In the genomic region with DNA sequence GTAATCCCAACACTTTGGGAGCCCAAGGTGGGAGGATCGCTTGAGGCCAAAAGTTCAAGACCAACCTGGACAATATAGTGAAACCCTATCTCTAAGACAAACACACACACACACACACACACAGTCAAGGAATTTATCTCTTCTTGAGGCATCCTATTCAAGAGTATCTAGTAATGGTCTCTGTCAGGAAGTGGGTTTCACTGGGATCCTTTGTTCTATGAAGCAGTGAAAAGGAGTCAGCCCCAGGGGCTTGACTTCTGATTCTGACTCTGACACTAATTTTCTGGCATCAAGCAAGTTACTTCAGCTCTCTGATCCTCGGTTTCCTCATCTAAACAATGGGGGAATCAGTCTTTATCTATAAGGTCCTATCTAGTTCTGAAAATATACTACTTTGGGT, we compare ENCODE assay signal across 33 cellular contexts.
"Had no signal": no experiment of that assay in that cellular context is flagged by ENCODE, and none has a peak within 500 bp of the region (broad histone marks: within the 10 kb centered on the region; RNA-seq: fewer than 3 reads in every experiment).

No MANE protein-coding gene starts in this region.

- H3K4me3 ChIP-seq: ascending aorta, cardiac muscle cell had no signal

- H3K4me1 Mint-ChIP-seq: activated B cell treated with CpG ODN at 0.5 μM for 24 hours; activated CD4-positive, alpha-beta memory T cell treated with anti-CD3 and anti-CD28 coated beads, Interleukin-2, amount 10 ng/mL, durations not matched to agents 7 days and 5 days; activated CD8-positive, alpha-beta memory T cell treated with anti-CD3 and anti-CD28 coated beads, Interleukin-2, amount 10 ng/mL, durations not matched to agents 7 days and 5 days; brain had no signal

- ATAC-seq: activated CD8-positive, alpha-beta memory T cell treated with anti-CD3 and anti-CD28 coated beads, Interleukin-2, amount 10 ng/mL, durations not matched to agents 7 days and 5 days; activated CD8-positive, alpha-beta T cell treated with anti-CD3 and anti-CD28 coated beads, Interleukin-2, amount 10 ng/mL, durations not matched to agents 7 days and 5 days had no signal

- H3K9me3 Mint-ChIP-seq: activated B cell treated with CpG ODN at 0.5 μM for 24 hours; activated CD4-positive, alpha-beta memory T cell treated with anti-CD3 and anti-CD28 coated beads, Interleukin-2, amount 10 ng/mL, durations not matched to agents 7 days and 5 days; activated CD4-positive, alpha-beta T cell treated with anti-CD3 and anti-CD28 coated beads, Interleukin-2, amount 10 ng/mL, durations not matched to agents 24 days and 14 days; activated naive CD4-positive, alpha-beta T cell treated with anti-CD3 and anti-CD28 coated beads, Interleukin-2, amount 10 ng/mL, durations not matched to agents 7 days and 5 days; activated naive CD4-positive, alpha-beta T cell treated with anti-CD3 and anti-CD28 coated beads, Interleukin-2, amount 50 U/mL, for 24 hours; activated T-cell treated with anti-CD3 and anti-CD28 coated beads, Interleukin-2, amount 50 U/mL, for 24 hours; activated T-helper 2 cell treated with anti-CD3 and anti-CD28 coated beads, Interferon-gamma antibody, Interleukin-2, Interleukin-4, amounts not matched to agents 10 μg/mL and 5 μg/mL and 100 μg/mL, durations not matched to agents 14 hours and 24 hours and 36 hours; central memory CD8-positive, alpha-beta T cell; T-helper 1 cell treated with Interleukin-12 subunit alpha and Interleukin-12 subunit beta and Interleukin-4 antibody, amounts not matched to agents 30 μg/mL and 1 μg/mL, for 36 hours; T-helper 2 cell treated with Interferon-gamma antibody and Interleukin-4, amounts not matched to agents 5 μg/mL and 100 μg/mL, for 36 hours had no signal

- H3K4me1 ChIP-seq: ascending aorta had no signal

- H3K36me3 ChIP-seq: ascending aorta, cardiac muscle cell had no signal

- H3K27me3 Mint-ChIP-seq: activated B cell treated with CpG ODN at 0.5 μM for 24 hours; activated naive CD4-positive, alpha-beta T cell treated with anti-CD3 and anti-CD28 coated beads, Interleukin-2, amount 50 U/mL, for 24 hours; activated naive CD8-positive, alpha-beta T cell; central memory CD8-positive, alpha-beta T cell had no signal

- H3K36me3 Mint-ChIP-seq: activated CD8-positive, alpha-beta memory T cell treated with anti-CD3 and anti-CD28 coated beads, Interleukin-2, amount 10 ng/mL, durations not matched to agents 7 days and 5 days; activated naive CD4-positive, alpha-beta T cell treated with anti-CD3 and anti-CD28 coated beads, Interleukin-2, amount 10 ng/mL, durations not matched to agents 7 days and 5 days; activated naive CD4-positive, alpha-beta T cell treated with anti-CD3 and anti-CD28 coated beads, Interleukin-2, amount 50 U/mL, for 24 hours; activated naive CD8-positive, alpha-beta T cell; brain had no signal

- H3K4me3 Mint-ChIP-seq: activated B cell treated with CpG ODN at 0.5 μM for 24 hours; activated CD4-positive, alpha-beta memory T cell treated with anti-CD3 and anti-CD28 coated beads, Interleukin-2, amount 10 ng/mL, durations not matched to agents 7 days and 5 days; activated CD4-positive, alpha-beta T cell treated with anti-CD3 and anti-CD28 coated beads, Interleukin-2, amount 10 ng/mL, durations not matched to agents 24 days and 14 days; activated CD8-positive, alpha-beta memory T cell treated with anti-CD3 and anti-CD28 coated beads, Interleukin-2, amount 10 ng/mL, durations not matched to agents 7 days and 5 days; activated CD8-positive, alpha-beta T cell treated with anti-CD3 and anti-CD28 coated beads, Interleukin-2, amount 10 ng/mL, durations not matched to agents 7 days and 5 days; activated naive CD4-positive, alpha-beta T cell treated with anti-CD3 and anti-CD28 coated beads, Interleukin-2, amount 10 ng/mL, durations not matched to agents 7 days and 5 days; activated naive CD4-positive, alpha-beta T cell treated with anti-CD3 and anti-CD28 coated beads, Interleukin-2, amount 50 U/mL, for 24 hours; activated naive CD8-positive, alpha-beta T cell; activated T-cell treated with anti-CD3 and anti-CD28 coated beads, Interleukin-2, amount 50 U/mL, for 24 hours; brain; central memory CD8-positive, alpha-beta T cell; T-helper 1 cell treated with Interleukin-12 subunit alpha and Interleukin-12 subunit beta and Interleukin-4 antibody, amounts not matched to agents 30 μg/mL and 1 μg/mL, for 36 hours; T-helper 2 cell treated with Interferon-gamma antibody and Interleukin-4, amounts not matched to agents 5 μg/mL and 100 μg/mL, for 36 hours had no signal

- DNase-seq: activated B cell treated with CpG ODN at 0.5 μM for 24 hours; activated CD4-positive, alpha-beta memory T cell treated with anti-CD3 and anti-CD28 coated beads, Interleukin-2, amount 10 ng/mL, durations not matched to agents 7 days and 5 days; activated CD4-positive, alpha-beta T cell treated with anti-CD3 and anti-CD28 coated beads for 4 hours; activated CD4-positive, alpha-beta T cell treated with anti-CD3 and anti-CD28 coated beads, Interleukin-2, amount 10 ng/mL, durations not matched to agents 24 days and 14 days; activated CD4-positive, alpha-beta T cell treated with anti-CD3 and anti-CD28 coated beads, Interleukin-2, amount 50 U/mL, for 48 hours; activated CD4-positive, CD25-positive, alpha-beta regulatory T cell treated with anti-CD3 and anti-CD28 coated beads, Interleukin-2, amount 50 U/mL, for 72 hours; activated CD8-positive, alpha-beta memory T cell treated with anti-CD3 and anti-CD28 coated beads for 24 hours; activated CD8-positive, alpha-beta memory T cell treated with anti-CD3 and anti-CD28 coated beads, Interleukin-2, amount 10 ng/mL, durations not matched to agents 7 days and 5 days; activated CD8-positive, alpha-beta memory T cell treated with anti-CD3 and anti-CD28 coated beads, Interleukin-2, amount 50 U/mL, for 48 hours; activated CD8-positive, alpha-beta T cell treated with anti-CD3 and anti-CD28 coated beads, Interleukin-2, amount 10 ng/mL, durations not matched to agents 7 days and 5 days; activated effector memory CD4-positive, alpha-beta T cell treated with Interleukin-2 at 50 U/mL for 16 hours; activated gamma-delta T cell; activated naive CD4-positive, alpha-beta T cell treated with anti-CD3 and anti-CD28 coated beads, Interleukin-2, amount 10 ng/mL, durations not matched to agents 7 days and 5 days; activated naive CD4-positive, alpha-beta T cell treated with Interleukin-2 at 50 U/mL for 16 hours; activated T-cell treated with anti-CD3 and anti-CD28 coated beads, Interleukin-2, amount 50 U/mL, for 24 hours; activated T-cell treated with anti-CD3 and anti-CD28 coated beads, Interleukin-2, amount 50 U/mL, for 48 hours; amygdala; anterior cingulate cortex; caudate nucleus; cerebellar nuclear complex; T-helper 1 cell; T-helper 2 cell; T-helper 9 cell had no signal

- H3K27ac ChIP-seq: ascending aorta, cardiac muscle cell, VCaP had no signal

- H3K9me3 ChIP-seq: ascending aorta had no signal

- H3K27ac Mint-ChIP-seq: activated B cell treated with CpG ODN at 0.5 μM for 24 hours; activated CD4-positive, alpha-beta memory T cell treated with anti-CD3 and anti-CD28 coated beads, Interleukin-2, amount 10 ng/mL, durations not matched to agents 7 days and 5 days; activated CD4-positive, alpha-beta T cell treated with anti-CD3 and anti-CD28 coated beads, Interleukin-2, amount 10 ng/mL, durations not matched to agents 24 days and 14 days; activated CD8-positive, alpha-beta memory T cell treated with anti-CD3 and anti-CD28 coated beads, Interleukin-2, amount 10 ng/mL, durations not matched to agents 7 days and 5 days; activated CD8-positive, alpha-beta T cell treated with anti-CD3 and anti-CD28 coated beads, Interleukin-2, amount 10 ng/mL, durations not matched to agents 7 days and 5 days; activated naive CD4-positive, alpha-beta T cell treated with anti-CD3 and anti-CD28 coated beads, Interleukin-2, amount 10 ng/mL, durations not matched to agents 7 days and 5 days; activated naive CD4-positive, alpha-beta T cell treated with anti-CD3 and anti-CD28 coated beads, Interleukin-2, amount 50 U/mL, for 24 hours; activated naive CD8-positive, alpha-beta T cell; activated T-cell treated with anti-CD3 and anti-CD28 coated beads, Interleukin-2, amount 50 U/mL, for 24 hours; activated T-helper 2 cell treated with anti-CD3 and anti-CD28 coated beads, Interferon-gamma antibody, Interleukin-2, Interleukin-4, amounts not matched to agents 10 μg/mL and 5 μg/mL and 100 μg/mL, durations not matched to agents 14 hours and 24 hours and 36 hours; brain; T-helper 1 cell treated with Interleukin-12 subunit alpha and Interleukin-12 subunit beta and Interleukin-4 antibody, amounts not matched to agents 30 μg/mL and 1 μg/mL, for 36 hours; T-helper 2 cell treated with Interferon-gamma antibody and Interleukin-4, amounts not matched to agents 5 μg/mL and 100 μg/mL, for 36 hours had no signal
